Comparison of ENCODE assay signal across 16 cellular contexts in the genomic region with DNA sequence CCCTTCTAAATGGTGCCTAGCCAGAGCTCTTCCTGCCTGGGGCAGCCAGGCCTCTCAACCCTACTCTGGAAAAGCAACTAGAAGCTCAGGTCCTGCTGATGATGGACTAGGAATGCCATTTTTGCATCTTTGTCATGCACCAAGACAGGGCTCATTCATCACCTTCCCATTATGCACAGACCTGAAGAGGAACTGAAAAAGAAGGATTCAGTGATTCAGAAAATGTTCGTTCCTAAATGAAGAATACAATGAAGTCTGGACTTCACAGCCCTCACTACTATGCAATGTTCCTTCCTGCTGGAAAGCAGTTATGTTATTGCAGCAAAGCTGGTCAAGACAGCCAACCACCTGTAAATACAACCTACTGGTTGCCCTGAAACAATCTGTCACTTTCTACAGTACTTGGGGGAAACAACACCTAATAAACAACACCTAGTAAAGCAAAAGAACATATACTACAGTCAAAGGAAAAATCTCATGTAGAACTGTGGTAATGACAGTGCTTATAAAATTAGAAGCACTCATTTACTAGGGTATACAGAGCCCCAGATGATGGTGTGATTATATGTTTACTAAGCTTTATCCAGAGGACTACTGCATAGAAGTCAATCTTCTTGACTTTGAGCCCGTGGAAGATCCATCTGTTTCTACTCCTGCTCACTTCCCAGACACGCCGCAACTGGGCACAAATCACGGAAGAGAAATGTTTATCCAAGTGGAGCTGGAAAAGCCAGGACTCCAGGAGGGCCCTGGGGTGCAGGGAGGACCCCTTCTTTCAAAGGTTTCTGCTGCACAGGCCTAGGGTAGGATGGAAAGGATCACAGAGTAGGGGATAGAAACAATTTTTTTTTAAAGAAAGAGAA.
DNase-seq lines count a peak whose midpoint lies in the region; ATAC-seq, FAIRE-seq and TF ChIP-seq lines count a peak whose summit lies in the region.
"Had no signal": no experiment of that assay in that cellular context is flagged by ENCODE, and none has a peak within 500 bp of the region (broad histone marks: within the 10 kb centered on the region; RNA-seq: fewer than 3 reads in every experiment).

No MANE protein-coding gene starts in this region.

- ATAC-seq in left ventricle myocardium superior, result peak; percentile 46
- no peak for ATAC-seq in GM18858 (IDR thresholded peaks at IDR 0.05; ENCODE audit: unreplicated experiment)
- ATAC-seq: activated T-cell treated with anti-CD3 and anti-CD28 coated beads, Interleukin-2, amount 50 U/mL, for 72 hours; left lung had no signal

- peak; percentile 74 for FAIRE-seq in D721Med (lab: Jason Lieb, UNC)
- FAIRE-seq: RCC 7860 had no signal

- TF ChIP-seq CTCF in D721Med (IDR thresholded peaks at IDR 0.05; ENCODE audit: insufficient read depth, missing control alignments) (no peak), WERI-Rb-1 (IDR thresholded peaks at IDR 0.05; ENCODE audit: low read depth, low read length) (no peak)

- intact Hi-C loops in left ventricle myocardium superior (cut with micrococcal nuclease), result no loop called here

- H3K27me3 ChIP-seq in WERI-Rb-1 (ENCODE audit: insufficient read depth, low read depth, severe bottlenecking) (no peaks in the 10 kb centered on the region), skeletal muscle tissue (ENCODE audit: control insufficient read depth in 3 of 3, insufficient read depth in 3 of 3, low read length in 3 of 3) (no peaks in the 10 kb centered on the region)
- H3K27me3 ChIP-seq: left lung had no signal

- H3K27ac ChIP-seq in WERI-Rb-1 (peak overlapping the region; percentile 73), skeletal muscle tissue (ENCODE audit: low read depth, low read length) (peak overlapping the region; percentile 25)
- H3K27ac ChIP-seq: left lung had no signal

- H3K9me3 ChIP-seq in WERI-Rb-1 (ENCODE audit: severe bottlenecking) (no peaks in the 10 kb centered on the region), skeletal muscle tissue (ENCODE audit: control insufficient read depth in 3 of 3, low read length in 3 of 3) (no peaks in the 10 kb centered on the region)
- H3K9me3 ChIP-seq: left lung had no signal

- H3K9ac ChIP-seq in skeletal muscle tissue (ENCODE audit: low read depth in 1 of 3, low read length in 3 of 3), result no peak overlapping the region

- no peak for DNase-seq in D721Med (ENCODE audit: insufficient read length, low spot score)
- peak; percentile 57 for DNase-seq in WERI-Rb-1
- DNase-seq in left ventricle myocardium superior, result no peak
- no peak for DNase-seq in NCI-H187 (lab: John Stamatoyannopoulos, UW)
- DNase-seq in DMS114 treated with DMSO at 0.1 percent for 48 hours (lab: John Stamatoyannopoulos, UW; ENCODE audit: unreplicated experiment), result no peak
- DNase-seq in SIG-M5 (lab: John Stamatoyannopoulos, UW), result no peak
- DNase-seq: activated CD4-positive, alpha-beta memory T cell treated with anti-CD3 and anti-CD28 coated beads, Interleukin-2, amount 10 ng/mL, durations not matched to agents 7 days and 5 days; activated T-cell treated with anti-CD3 and anti-CD28 coated beads, Interleukin-2, amount 50 U/mL, for 72 hours; central memory CD4-positive, alpha-beta T cell; DMS53; effector CD4-positive, alpha-beta T cell; left lung; naive B cell had no signal

- peaks cover 5 to 14% (median 13%) of the 10 kb centered on the region in 3 donors for H3K4me1 ChIP-seq in skeletal muscle tissue (ENCODE audit: control insufficient read depth in 3 of 3, insufficient read depth in 3 of 3, low read length in 3 of 3)

- H3K4me3 ChIP-seq in WERI-Rb-1 (ENCODE audit: low read depth, low read length) (no peak overlapping the region; the same call in 1 of the 2 replicates), skeletal muscle tissue (ENCODE audit: low read length in 3 of 3) (no peak overlapping the region)
- H3K4me3 ChIP-seq: left lung had no signal

- no peaks in the 10 kb centered on the region for H3K36me3 ChIP-seq in WERI-Rb-1
- H3K36me3 ChIP-seq in skeletal muscle tissue (ENCODE audit: control insufficient read depth in 3 of 3, insufficient read depth in 3 of 3, low read length in 3 of 3), result no peaks in the 10 kb centered on the region
- H3K36me3 ChIP-seq: left lung had no signal
